8 cellular contexts compared by ENCODE assay signal in the genomic region with DNA sequence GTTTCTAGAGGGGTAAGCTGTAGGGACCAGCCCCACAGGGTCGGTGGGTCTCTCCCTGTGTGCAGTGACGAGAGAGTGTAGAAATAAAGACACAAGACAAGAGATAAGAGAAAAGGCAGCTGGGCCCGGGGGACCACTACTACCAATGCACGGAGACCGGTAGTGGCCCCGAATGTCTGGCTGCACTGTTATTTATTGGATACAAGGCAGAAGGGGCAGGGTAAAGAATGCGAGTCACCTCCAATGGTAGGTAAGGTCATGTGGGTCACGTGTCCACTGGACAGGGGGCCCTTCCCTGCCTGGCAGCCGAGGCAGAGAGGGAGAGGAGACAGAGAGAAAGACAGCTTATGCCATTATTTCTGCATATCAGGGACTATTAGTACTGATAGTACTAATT. TPM values are rescaled to one million over a fixed set of nuclear protein-coding genes. Genes with fewer than 3 reads are reported as not detected.
DNase-seq lines count a peak whose midpoint lies in the region; ATAC-seq and TF ChIP-seq lines count a peak whose summit lies in the region.
"Not testable (repeated sequence)": the region's sequence is repeated elsewhere in the genome, so short reads cannot be mapped to it uniquely, and the experiment has no call there.

No MANE protein-coding gene starts in this region.

- TF ChIP-seq CTCF in A673 (conservative IDR thresholded peaks at IDR 0.05; ENCODE audit: low read depth, low read length); HCT116 (IDR thresholded peaks at IDR 0.05 in 2 of 3, conservative IDR thresholded peaks at IDR 0.05 in 1 of 3; ENCODE audit: borderline replicate concordance in 1 of 3, insufficient read depth in 1 of 3, low read depth in 2 of 3, low read length in 2 of 3); OCI-LY7 (conservative IDR thresholded peaks at IDR 0.05; ENCODE audit: low read length); brain (conservative IDR thresholded peaks at IDR 0.05); right atrium auricular region (IDR thresholded peaks at IDR 0.05); nephron progenitor cell (IDR thresholded peaks at IDR 0.05): not testable (repeated sequence)

- H4K20me1 ChIP-seq in HCT116 (ENCODE audit: insufficient read depth); OCI-LY7 (ENCODE audit: insufficient read depth, low read length): not testable (repeated sequence)

- not testable (repeated sequence) for H3K27me3 Mint-ChIP-seq in T-helper 17 cell; brain; nephron progenitor cell (ENCODE audit: low read depth, poor library complexity); stimulated activated naive CD8-positive, alpha-beta T cell treated with anti-CD3 and anti-CD28 coated beads, Interleukin-15, Interleukin-2, amounts not matched to agents 100 ng/mL and 50 ng/mL, for 24 hours

- H3K4me1 Mint-ChIP-seq in T-helper 17 cell; stimulated activated naive CD8-positive, alpha-beta T cell treated with anti-CD3 and anti-CD28 coated beads, Interleukin-15, Interleukin-2, amounts not matched to agents 100 ng/mL and 50 ng/mL, for 24 hours (ENCODE audit: low read depth): not testable (repeated sequence)
- peaks cover 41% of the 10 kb centered on the region for H3K4me1 Mint-ChIP-seq in brain
- peaks cover 59% of the 10 kb centered on the region for H3K4me1 Mint-ChIP-seq in nephron progenitor cell

- H3K4me2 ChIP-seq in HCT116 (ENCODE audit: low read length) (peak overlapping the region; percentile 85), OCI-LY7 (ENCODE audit: low read length) (peak overlapping the region; percentile 100)

- peak overlapping the region; percentile 92; the same call in 1 of the 2 replicates for H3K9ac ChIP-seq in HCT116 (ENCODE audit: low read length)

- not testable (repeated sequence) for TF ChIP-seq POLR2A in HCT116 (IDR thresholded peaks at IDR 0.05; ENCODE audit: borderline replicate concordance, extremely low read depth, insufficient read depth, insufficient read length)

- not testable (repeated sequence) for H3K9me3 ChIP-seq in A673 (ENCODE audit: low read depth, low read length, poor library complexity, severe bottlenecking); HCT116 (ENCODE audit: control insufficient read depth in 1 of 2, insufficient read depth in 1 of 2, low read depth in 1 of 2, low read length in 2 of 2); OCI-LY7 (ENCODE audit: low read length); T-helper 17 cell (ENCODE audit: control insufficient read depth, low read length, poor library complexity, severe bottlenecking); right atrium auricular region

- not testable (repeated sequence) for H3K27me3 ChIP-seq in A673 (replicated peaks; ENCODE audit: insufficient read depth, low read depth, low read length, poor library complexity); HCT116 (ENCODE audit: insufficient read depth, low read length); right atrium auricular region

- not testable (repeated sequence) for H3K36me3 ChIP-seq in A673 (ENCODE audit: insufficient read depth, low read length, poor library complexity, severe bottlenecking); HCT116 (ENCODE audit: control insufficient read depth in 1 of 2, insufficient read depth in 2 of 2, low read length in 2 of 2); OCI-LY7 (ENCODE audit: insufficient read depth, low read length); right atrium auricular region

- CTCF ChIA-PET in A673 (lab: Charles Lee); HCT116 (lab: Charles Lee); OCI-LY7 (lab: Charles Lee; ENCODE audit: unreplicated experiment): not testable (repeated sequence)

- H3K9me3 Mint-ChIP-seq in brain; nephron progenitor cell; stimulated activated naive CD8-positive, alpha-beta T cell treated with anti-CD3 and anti-CD28 coated beads, Interleukin-15, Interleukin-2, amounts not matched to agents 100 ng/mL and 50 ng/mL, for 24 hours: not testable (repeated sequence)

- not testable (repeated sequence) for H3K36me3 Mint-ChIP-seq in T-helper 17 cell (ENCODE audit: low read depth); brain; stimulated activated naive CD8-positive, alpha-beta T cell treated with anti-CD3 and anti-CD28 coated beads, Interleukin-15, Interleukin-2, amounts not matched to agents 100 ng/mL and 50 ng/mL, for 24 hours (ENCODE audit: low read depth)
- peaks cover 38% of the 10 kb centered on the region for H3K36me3 Mint-ChIP-seq in nephron progenitor cell (ENCODE audit: low read depth)

- peak overlapping the region; percentile 62 for H3K27ac ChIP-seq in A673 (ENCODE audit: low read depth, low read length, poor library complexity, severe bottlenecking)
- peak overlapping the region; percentile 94 for H3K27ac ChIP-seq in HCT116 (ENCODE audit: low read depth, low read length)
- H3K27ac ChIP-seq in OCI-LY7 (ENCODE audit: low read depth, low read length, poor library complexity, severe bottlenecking): peak overlapping the region; percentile 94
- H3K27ac ChIP-seq in right atrium auricular region: peak overlapping the region; percentile 85 to 94

- H3K4me3 ChIP-seq in A673 (ENCODE audit: low read depth, low read length, poor library complexity, severe bottlenecking) (peak overlapping the region; percentile 58), HCT116 (replicated peaks in 1 of 2; ENCODE audit: low read depth in 1 of 2, low read length in 2 of 2) (peak overlapping the region; percentile 92 to 97), OCI-LY7 (ENCODE audit: low read depth, low read length, poor library complexity, severe bottlenecking) (peak overlapping the region; percentile 93), right atrium auricular region (peak overlapping the region in 1 of 2 donors; percentile 51)

- not testable (repeated sequence) for H3K79me2 ChIP-seq in HCT116 (ENCODE audit: insufficient read depth, low read length)
- H3K79me2 ChIP-seq in OCI-LY7 (ENCODE audit: insufficient read depth, low read depth, low read length): peaks cover 12% of the 10 kb centered on the region; the same call in 1 of the 2 replicates

- intact Hi-C loops in A673 (cut with micrococcal nuclease; ENCODE audit: unreplicated experiment); HCT116 (cut with micrococcal nuclease): not testable (repeated sequence)
- intact Hi-C loops in OCI-LY7 (cut with micrococcal nuclease; ENCODE audit: unreplicated experiment): loop anchor here (2.0 kb wide), 1 partner anchor 508 kb away; no protein-coding TSS in a partner anchor

- not testable (repeated sequence) for H3K9me2 ChIP-seq in HCT116 (ENCODE audit: insufficient read depth); OCI-LY7 (ENCODE audit: insufficient read depth, low read length)

- not testable (repeated sequence) for BruUV-seq in A673 (replicated peaks; lab: Mats Ljungman, UMichigan); HCT116 (replicated peaks; lab: Mats Ljungman, UMichigan); OCI-LY7 (replicated peaks; lab: Mats Ljungman, UMichigan)

- H3K27ac Mint-ChIP-seq in T-helper 17 cell: peak overlapping the region; percentile 81
- peak overlapping the region in 4 of 5 experiments; percentile 11 to 68 (median 64) for H3K27ac Mint-ChIP-seq in brain
- peak overlapping the region; percentile 5 for H3K27ac Mint-ChIP-seq in nephron progenitor cell
- peak overlapping the region; percentile 14 for H3K27ac Mint-ChIP-seq in stimulated activated naive CD8-positive, alpha-beta T cell treated with anti-CD3 and anti-CD28 coated beads, Interleukin-15, Interleukin-2, amounts not matched to agents 100 ng/mL and 50 ng/mL, for 24 hours

- not testable (repeated sequence) for ATAC-seq in HCT116, T-helper 17 cell

- H2AFZ ChIP-seq in HCT116 (ENCODE audit: low read depth, low read length, poor library complexity, severe bottlenecking); OCI-LY7 (ENCODE audit: low read length): not testable (repeated sequence)

- DNase-seq in A673 (ENCODE audit: low spot score); HCT116 (ENCODE audit: low read depth, low spot score); OCI-LY7 (ENCODE audit: low spot score); T-helper 17 cell; right atrium auricular region (ENCODE audit: low spot score); nephron progenitor cell: not testable (repeated sequence)

- POLR2A ChIA-PET in A673 (lab: Charles Lee; ENCODE audit: low non-redundant PET); HCT116 (lab: Charles Lee); OCI-LY7 (lab: Charles Lee): not testable (repeated sequence)

- H3K4me3 Mint-ChIP-seq in T-helper 17 cell, brain, nephron progenitor cell: not testable (repeated sequence)
- peak overlapping the region; percentile 69 for H3K4me3 Mint-ChIP-seq in stimulated activated naive CD8-positive, alpha-beta T cell treated with anti-CD3 and anti-CD28 coated beads, Interleukin-15, Interleukin-2, amounts not matched to agents 100 ng/mL and 50 ng/mL, for 24 hours

- RAD21 ChIA-PET in HCT116 (lab: Charles Lee; ENCODE audit: low non-redundant PET in 1 of 2, low total read pairs in 2 of 2, uncharacterized antibody in 2 of 2, unreplicated experiment in 2 of 2): not testable (repeated sequence)

- not testable (repeated sequence) for TF ChIP-seq RAD21 in HCT116 (IDR thresholded peaks at IDR 0.05; ENCODE audit: low read depth)

- H3K4me1 ChIP-seq in A673 (ENCODE audit: insufficient read depth, low read length, poor library complexity, severe bottlenecking) (peaks cover 26% of the 10 kb centered on the region), HCT116 (ENCODE audit: control insufficient read depth in 1 of 2, insufficient read depth in 2 of 2, low read length in 2 of 2) (peaks cover 9 to 24% of the 10 kb centered on the region in 2 experiments), OCI-LY7 (ENCODE audit: insufficient read depth, low read length, poor library complexity, severe bottlenecking) (peaks cover 40% of the 10 kb centered on the region), right atrium auricular region (peaks cover 0 to 56% of the 10 kb centered on the region in 2 donors)

RNA-seq across cellular contexts. Expression of a gene that starts 2.9 kb away (rescaled TPM):
- total RNA-seq in A673 (2021): 3.9 and 4.4 TPM in 2 replicates
- 12.6 TPM for total RNA-seq in HCT116 (2021; ENCODE audit: unreplicated experiment)
- polyA plus RNA-seq in HCT116 (2012): 11.4 and 11.8 TPM in 2 replicates
- total RNA-seq in OCI-LY7 (2014; rRNA removed; shearing (Covaris generic)): 0.95 and 2.5 TPM in 2 replicates
- 5.1 and 6.2 TPM in 2 replicates for total RNA-seq in OCI-LY7 (2022)
- under 1 TPM; 0.21 to 0.94 TPM for total RNA-seq in T-helper 17 cell
- 133 TPM for polyA plus RNA-seq in brain (ENCODE audit: insufficient read depth, low read depth, low replicate concordance)
- 100 to 1,000 TPM; 222 to 329 TPM for total RNA-seq in right atrium auricular region

RNA-seq across cellular contexts. Expression of a gene that starts 40.2 kb away (rescaled TPM):
- total RNA-seq in A673 (2021) (38.6 and 44.8 TPM in 2 replicates), HCT116 (2021; ENCODE audit: unreplicated experiment) (25.4 TPM), OCI-LY7 (2022) (12.8 and 16.5 TPM in 2 replicates), T-helper 17 cell (10 to 100 TPM; 12.8 to 15.2 TPM), right atrium auricular region (10 to 100 TPM; 45.3 to 65.5 TPM)
- polyA plus RNA-seq in HCT116 (2012): 9.2 and 11.2 TPM in 2 replicates
- 9.2 and 13.4 TPM in 2 replicates for total RNA-seq in OCI-LY7 (2014; rRNA removed; shearing (Covaris generic))
- 16.0 TPM for polyA plus RNA-seq in brain (ENCODE audit: insufficient read depth, low read depth, low replicate concordance)

Comparison
In these comparisons a context has a peak if more than half of its experiments do, and no peak if none do; other contexts are left out.
1. H3K27ac Mint-ChIP-seq: peak in every context shown above with its lines; median percentile 81 in T-helper 17 cell; 64 in brain; 14 in stimulated activated naive CD8-positive, alpha-beta T cell treated with anti-CD3 and anti-CD28 coated beads, Interleukin-15, Interleukin-2, amounts not matched to agents 100 ng/mL and 50 ng/mL, for 24 hours; 5 in nephron progenitor cell.
2. RNA of a gene that starts 2.9 kb away (total RNA-seq): 222 to 329 TPM in right atrium auricular region; 12.6 TPM in HCT116 (single experiment), 0.95 to 6.2 TPM in OCI-LY7, 3.9 to 4.4 TPM in A673 and 0.21 to 0.94 TPM in T-helper 17 cell; every median in the first group is over 10 times any median in the second.
3. Peak in every context shown above with its lines, with median percentiles within 50 percentile points of each other: H3K27ac ChIP-seq.